Comparison of ENCODE assay signal across 22 cellular contexts in the genomic region with DNA sequence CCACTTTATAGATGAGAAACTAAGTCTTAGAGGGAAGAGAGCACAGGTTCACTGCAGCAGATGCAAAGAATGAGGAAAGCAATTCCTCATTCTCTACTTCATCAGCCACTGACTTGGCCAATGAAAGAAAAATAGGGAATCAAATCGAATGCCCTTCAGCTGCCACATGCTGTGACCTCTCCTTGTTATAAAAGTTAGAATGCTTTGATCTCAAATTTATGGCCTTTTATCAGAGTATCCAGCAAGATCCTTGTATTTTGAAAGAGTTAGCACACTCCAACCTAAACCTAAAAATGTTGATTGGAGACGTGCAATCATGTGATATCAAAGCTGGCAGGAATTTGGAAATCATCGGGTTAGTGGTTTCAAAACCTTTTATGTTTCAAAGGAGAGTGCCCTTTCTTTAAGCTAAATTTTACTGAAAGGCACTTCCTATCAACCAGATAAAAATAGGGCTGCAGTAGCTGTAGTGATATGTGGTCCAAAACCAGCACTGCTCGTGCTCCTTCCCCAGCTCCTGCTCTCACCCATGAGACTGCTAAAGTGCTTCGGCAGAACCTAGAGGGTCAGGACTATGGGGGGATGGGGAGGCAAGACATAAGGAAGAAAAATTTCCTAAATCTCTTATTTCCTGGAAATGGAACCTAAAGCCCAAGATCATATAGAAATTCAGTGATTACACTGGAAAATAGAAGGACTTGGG.
"Had no signal": no experiment of that assay in that cellular context is flagged by ENCODE, and none has a peak within 500 bp of the region (broad histone marks: within the 10 kb centered on the region; RNA-seq: fewer than 3 reads in every experiment).

No MANE protein-coding gene starts in this region.

- DNase-seq: activated CD4-positive, alpha-beta T cell treated with anti-CD3 and anti-CD28 coated beads for 4 hours; activated CD8-positive, alpha-beta memory T cell treated with anti-CD3 and anti-CD28 coated beads, Interleukin-2, amount 50 U/mL, for 48 hours; activated CD8-positive, alpha-beta T cell treated with anti-CD3 and anti-CD28 coated beads, Interleukin-2, amount 10 ng/mL, durations not matched to agents 7 days and 5 days; activated naive CD4-positive, alpha-beta T cell treated with anti-CD3 and anti-CD28 coated beads, Interleukin-2, amount 50 U/mL, for 16 hours; activated naive CD8-positive, alpha-beta T cell treated with anti-CD3 and anti-CD28 coated beads, Interleukin-2, amount 10 ng/mL, durations not matched to agents 7 days and 5 days; activated T-cell treated with anti-CD3 and anti-CD28 coated beads, Interleukin-2, amount 50 U/mL, for 1 hour; aorta; KBM-7; NCI-H1105 treated with DMSO at 0.1 percent for 48 hours; NCI-H1436 treated with DMSO at 0.1 percent for 48 hours; NCI-H187; NCI-H2081; NCI-H2171; NCI-H2227 treated with DMSO at 0.1 percent for 48 hours; NCI-H446 treated with DMSO at 0.1 percent for 48 hours; NCI-H526 treated with DMSO at 0.1 percent for 48 hours; PC-3; SHP77; SW 1271 had no signal

- H3K27me3 ChIP-seq: SJSA1 had no signal

- H3K4me3 ChIP-seq: SJSA1 had no signal

- H3K4me1 ChIP-seq: SJSA1 had no signal

- H3K27ac ChIP-seq: SJSA1 had no signal

- ATAC-seq: activated CD4-positive, CD25-positive, alpha-beta regulatory T cell treated with anti-CD3 and anti-CD28 coated beads, Interleukin-2, amount 50 U/mL, for 24 hours; activated CD8-positive, alpha-beta T cell treated with anti-CD3 and anti-CD28 coated beads, Interleukin-2, amount 10 ng/mL, durations not matched to agents 7 days and 5 days; PC-3; SK-N-SH treated with all-trans-retinoic acid at 6 μM for 48 hours had no signal

- H3K9me3 ChIP-seq: SJSA1 had no signal

- H3K36me3 ChIP-seq: SJSA1 had no signal
